Comparison of ENCODE assay signal across 19 cellular contexts in the genomic region with DNA sequence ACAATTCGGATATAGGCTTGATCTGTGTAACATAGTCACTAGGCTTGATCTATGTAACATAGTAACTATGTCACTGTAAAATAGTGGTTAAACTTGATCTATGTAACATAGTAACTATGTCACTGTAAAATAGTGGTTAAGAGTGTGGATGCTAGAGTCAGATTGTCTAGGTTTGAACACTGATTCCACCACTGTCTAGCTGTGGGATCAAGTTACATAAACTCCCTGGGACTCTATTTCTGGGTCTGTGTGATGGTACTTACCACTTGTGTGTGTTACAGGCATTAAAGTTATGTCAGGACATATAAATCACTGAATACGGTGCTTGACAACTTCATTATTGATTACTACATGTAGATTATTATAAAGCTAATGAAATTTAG. TPM values are rescaled to one million over a fixed set of nuclear protein-coding genes. Genes with fewer than 3 reads are reported as not detected.
DNase-seq lines count a peak whose midpoint lies in the region; FAIRE-seq and TF ChIP-seq lines count a peak whose summit lies in the region.
"Had no signal": no experiment of that assay in that cellular context is flagged by ENCODE, and none has a peak within 500 bp of the region (broad histone marks: within the 10 kb centered on the region; RNA-seq: fewer than 3 reads in every experiment).

No MANE protein-coding gene starts in this region.

- no peaks in the 10 kb centered on the region for H3K9me3 ChIP-seq in PC-9 (ENCODE audit: insufficient read depth, low read depth)
- H3K9me3 ChIP-seq in keratinocyte (ENCODE audit: control insufficient read depth, low read depth, low read length) = no peaks in the 10 kb centered on the region
- no peaks in the 10 kb centered on the region for H3K9me3 ChIP-seq in transverse colon
- H3K9me3 ChIP-seq: tibial nerve had no signal

- H3K27ac ChIP-seq in PC-9 (peak overlapping the region; percentile 82), keratinocyte (ENCODE audit: control insufficient read depth, insufficient read depth, low read length) (no peak overlapping the region), transverse colon (peak overlapping the region; percentile 58 to 75 (median 70))
- H3K27ac ChIP-seq: tibial nerve had no signal

- dilution Hi-C loops in keratinocyte (cut with MboI; ENCODE audit: extremely low pct_ligation_motif_present, low sequenced_read_pairs) = no loop called here

- TF ChIP-seq CTCF in PC-9 (conservative IDR thresholded peaks at IDR 0.05) (no peak), keratinocyte (optimal IDR thresholded peaks at IDR 0.05 in 1 of 3, IDR thresholded peaks at IDR 0.05 in 1 of 3, conservative IDR thresholded peaks at IDR 0.05 in 1 of 3; ENCODE audit: extremely low read depth in 1 of 3, insufficient read depth in 2 of 3, low read length in 3 of 3) (no peak), transverse colon (IDR thresholded peaks at IDR 0.05) (no peak)

- H2AFZ ChIP-seq in PC-9 (no peak overlapping the region), keratinocyte (ENCODE audit: control insufficient read depth, low read length) (peak overlapping the region; percentile 8)

- H3K4me1 ChIP-seq in PC-9 (replicated peaks; ENCODE audit: insufficient read depth) (peaks cover 50% of the 10 kb centered on the region), keratinocyte (ENCODE audit: control insufficient read depth, extremely low read depth, insufficient read depth, low read length) (peaks cover 11% of the 10 kb centered on the region), transverse colon (peaks cover 3 to 48% (median 25%) of the 10 kb centered on the region in 4 donors)

- FAIRE-seq in GM12892 (lab: Jason Lieb, UNC) = peak; percentile 21
- FAIRE-seq in keratinocyte (lab: Jason Lieb, UNC) = peak; percentile 67
- FAIRE-seq: colon, HTR-8/SVneo, islet of Langerhans had no signal

- H3K9ac ChIP-seq in keratinocyte (ENCODE audit: control insufficient read depth, extremely low read depth, insufficient read depth, low read length) = no peak overlapping the region

- peaks cover 27% of the 10 kb centered on the region for H3F3A ChIP-seq in PC-9 (ENCODE audit: insufficient read depth, low read depth)

- no TSS peak for BruUV-seq in PC-9 (replicated peaks; lab: Mats Ljungman, UMichigan)

- TF ChIP-seq POLR2A in GM12892 (IDR thresholded peaks at IDR 0.05; ENCODE audit: low read depth, low read length) = no peak
- no peak for TF ChIP-seq POLR2A in transverse colon (IDR thresholded peaks at IDR 0.05)

- CTCF ChIA-PET in PC-9 (lab: Charles Lee) = no interaction called here

- WGBS in transverse colon (ENCODE audit: low coverage in 1 of 2), 2 donors = 52 to 63% methylated on average over 1 to 2 of the region's 2 CpGs

- in situ Hi-C loops in transverse colon (cut with MboI; ENCODE audit: low pct_ligation_motif_present in 1 of 4, low pct_unique_long_range_greater_than_20kb in 1 of 4, low sequenced_read_pairs in 3 of 4) = no loop called here

- no peaks in the 10 kb centered on the region for H3K9me2 ChIP-seq in PC-9 (ENCODE audit: insufficient read depth)

- H3K79me2 ChIP-seq in PC-9 (ENCODE audit: low read depth) = no peaks in the 10 kb centered on the region
- no peaks in the 10 kb centered on the region for H3K79me2 ChIP-seq in keratinocyte (ENCODE audit: control insufficient read depth, insufficient read depth, low read length)

- H3K36me3 ChIP-seq in PC-9 (ENCODE audit: low read depth) = no peaks in the 10 kb centered on the region
- no peaks in the 10 kb centered on the region for H3K36me3 ChIP-seq in keratinocyte (ENCODE audit: control insufficient read depth in 2 of 2, extremely low read depth in 1 of 2, insufficient read depth in 2 of 2, low read length in 2 of 2)
- H3K36me3 ChIP-seq in transverse colon = no peaks in the 10 kb centered on the region
- H3K36me3 ChIP-seq: tibial nerve had no signal

- TF ChIP-seq EP300 in transverse colon (IDR thresholded peaks at IDR 0.05; ENCODE audit: low read depth) = no peak

- H3K27me3 ChIP-seq in PC-9 (ENCODE audit: insufficient read depth, low read depth) (no peaks in the 10 kb centered on the region), keratinocyte (ENCODE audit: control insufficient read depth, extremely low read depth, insufficient read depth, low read length) (no peaks in the 10 kb centered on the region), transverse colon (no peaks in the 10 kb centered on the region)
- H3K27me3 ChIP-seq: tibial nerve had no signal

- no peaks in the 10 kb centered on the region for H3K9me1 ChIP-seq in keratinocyte (ENCODE audit: control insufficient read depth, extremely low read depth, insufficient read depth, low read length)

- POLR2A ChIA-PET in PC-9 (lab: Charles Lee; ENCODE audit: unreplicated experiment) = interaction anchor here (0.6 kb wide), 1 partner anchor 825 kb away, joined by 6 read pairs; no protein-coding TSS in a partner anchor

- DNase-seq in GM12892 (ENCODE audit: insufficient read length) (no peak), PC-9 (no peak), keratinocyte (ENCODE audit: low read depth, low spot score) (no peak), transverse colon (no peak), GOT3 (lab: John Stamatoyannopoulos, UW) (no peak), pons (ENCODE audit: low spot score) (no peak)
- DNase-seq in activated CD4-positive, alpha-beta T cell treated with anti-CD3 and anti-CD28 coated beads, Interleukin-2, amount 50 U/mL, for 4 hours = no peak
- DNase-seq: activated CD8-positive, alpha-beta T cell treated with anti-CD3 and anti-CD28 coated beads, Interleukin-2, amount 10 ng/mL, durations not matched to agents 7 days and 5 days; activated naive CD4-positive, alpha-beta T cell treated with anti-CD3 and anti-CD28 coated beads, Interleukin-2, amount 50 U/mL, for 16 hours; activated T-cell treated with anti-CD3 and anti-CD28 coated beads, Interleukin-2, amount 50 U/mL, for 48 hours; DMS 273 treated with DMSO at 0.1 percent for 48 hours; GDM1; NCI-H1436; NCI-H2227 treated with DMSO at 0.1 percent for 48 hours; stimulated activated CD4-positive, alpha-beta T cell treated with anti-CD3 and anti-CD28 coated beads, Interleukin-12 subunit alpha, Interleukin-12 subunit beta, amount 100 ng/mL, for 4 hours had no signal

- H4K20me1 ChIP-seq in PC-9 (ENCODE audit: insufficient read depth) (no peaks in the 10 kb centered on the region), keratinocyte (ENCODE audit: control insufficient read depth, extremely low read depth, insufficient read depth, low read length) (no peaks in the 10 kb centered on the region)

- peak overlapping the region; percentile 60 for H3K4me2 ChIP-seq in PC-9
- H3K4me2 ChIP-seq in keratinocyte (ENCODE audit: control insufficient read depth, extremely low read depth, insufficient read depth, low read depth, low read length) = no peak overlapping the region

- intact Hi-C loops in PC-9 (cut with micrococcal nuclease; ENCODE audit: unreplicated experiment) = no loop called here
- intact Hi-C loops in transverse colon (cut with DNase I; ENCODE audit: low total_unique reads) = no loop called here

- no peak overlapping the region for H3K4me3 ChIP-seq in PC-9
- no peak overlapping the region for H3K4me3 ChIP-seq in keratinocyte (ENCODE audit: control insufficient read depth in 2 of 3, extremely low read depth in 1 of 3, insufficient read depth in 2 of 3, low read depth in 1 of 3, low read length in 3 of 3)
- no peak overlapping the region for H3K4me3 ChIP-seq in transverse colon
- H3K4me3 ChIP-seq: tibial nerve had no signal

RNA-seq across cellular contexts. Expression of a gene that starts 9.6 kb away (rescaled TPM):
- polyA plus RNA-seq in GM12892 (2012; ENCODE audit: missing spikeins) = 35.0 TPM
- total RNA-seq in PC-9 (2021) = 44.2 and 58.1 TPM in 2 replicates
- polyA plus RNA-seq in keratinocyte = 47.4 to 96.9 TPM (median 58.5 TPM) in 3 replicates
- polyA plus RNA-seq in keratinocyte (2011; ENCODE audit: low read depth) = 70.1 TPM
- polyA plus RNA-seq in keratinocyte (2011; cell fraction: cytosol; rRNA removed) = 46.5 and 83.0 TPM in 2 replicates
- polyA plus RNA-seq in keratinocyte (2011; cell fraction: nucleus; rRNA removed) = 61.8 and 103 TPM in 2 replicates
- polyA plus RNA-seq in keratinocyte (2012; ENCODE audit: low replicate concordance) = 36.4 and 48.4 TPM in 2 replicates
- 6.8 to 52.8 TPM (median 21.1 TPM) in 3 replicates for polyA minus RNA-seq in keratinocyte
- polyA minus RNA-seq in keratinocyte (2011; cell fraction: cytosol; rRNA and poly(A)+ RNA removed) = 35.3 TPM
- polyA minus RNA-seq in keratinocyte (2011; cell fraction: nucleus; rRNA and poly(A)+ RNA removed) = 22.1 and 50.5 TPM in 2 replicates
- total RNA-seq in transverse colon = 100 to 1,000 TPM in 1 of 4 donors, 10 to 100 TPM in 3; 55.4 to 114 (median 79.4) TPM
